In the genomic region with DNA sequence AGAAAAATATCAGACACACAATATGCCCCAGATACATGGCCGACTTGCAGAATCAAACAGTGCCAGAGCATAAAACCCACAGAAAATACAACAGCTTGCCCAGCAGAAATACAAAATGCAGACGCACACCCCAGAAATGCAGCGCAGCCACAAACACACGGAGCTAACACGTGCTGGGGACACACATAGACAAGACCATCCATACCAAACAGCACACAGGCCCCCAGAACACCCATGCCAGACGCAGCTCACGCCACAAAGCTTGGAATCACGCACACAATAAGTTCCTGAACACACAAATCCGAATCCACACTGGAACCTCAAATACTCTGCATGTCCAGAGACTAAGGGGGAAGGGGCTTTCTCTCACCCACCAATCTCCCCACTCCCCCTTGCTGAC, we compare ENCODE assay signal across 8 cellular contexts. TPM values are rescaled to one million over a fixed set of nuclear protein-coding genes. Genes with fewer than 3 reads are reported as not detected.
DNase-seq lines count a peak whose midpoint lies in the region; ATAC-seq, FAIRE-seq and TF ChIP-seq lines count a peak whose summit lies in the region.

No MANE protein-coding gene starts in this region.

- intact Hi-C loops in activated B cell treated with CpG ODN at 0.5 μM for 24 hours (cut with micrococcal nuclease) (loop anchor here (1.0 kb wide), 3 partner anchors 24 to 70 kb away; a partner anchor contains a TSS), testis (cut with DNase I; ENCODE audit: low total_unique reads) (no loop called here)

- TF ChIP-seq POLR2A in testis (IDR thresholded peaks at IDR 0.05) (no peak), H54 (IDR thresholded peaks at IDR 0.05; ENCODE audit: low read depth, low read length) (no peak)

- WGBS in testis, 2 donors = 61 to 87% methylated on average over 6 to 9 of the region's 9 CpGs

- H3K4me3 ChIP-seq in iPS-20b (ENCODE audit: low read length) (peak overlapping the region; percentile 65; the same call in 1 of the 2 replicates), testis (no peak overlapping the region)

- peak overlapping the region; percentile 88 for H3K27ac Mint-ChIP-seq in activated CD8-positive, alpha-beta memory T cell treated with anti-CD3 and anti-CD28 coated beads, Interleukin-2, amount 10 ng/mL, durations not matched to agents 7 days and 5 days
- H3K27ac Mint-ChIP-seq in activated B cell treated with CpG ODN at 0.5 μM for 24 hours = peak overlapping the region; percentile 93

- H3K36me3 ChIP-seq in iPS-20b (ENCODE audit: insufficient read depth, low read depth, low read length) = no peaks in the 10 kb centered on the region
- H3K36me3 ChIP-seq in testis (ENCODE audit: low read depth, missing control alignments) = no peaks in the 10 kb centered on the region

- peaks cover 44% of the 10 kb centered on the region for H3K36me3 Mint-ChIP-seq in activated CD8-positive, alpha-beta memory T cell treated with anti-CD3 and anti-CD28 coated beads, Interleukin-2, amount 10 ng/mL, durations not matched to agents 7 days and 5 days
- H3K36me3 Mint-ChIP-seq in activated B cell treated with CpG ODN at 0.5 μM for 24 hours (ENCODE audit: low read depth) = peaks cover 48% of the 10 kb centered on the region

- no peaks in the 10 kb centered on the region for H3K27me3 Mint-ChIP-seq in activated CD8-positive, alpha-beta memory T cell treated with anti-CD3 and anti-CD28 coated beads, Interleukin-2, amount 10 ng/mL, durations not matched to agents 7 days and 5 days
- H3K27me3 Mint-ChIP-seq in activated B cell treated with CpG ODN at 0.5 μM for 24 hours = no peaks in the 10 kb centered on the region

- DNase-seq in activated CD8-positive, alpha-beta memory T cell treated with anti-CD3 and anti-CD28 coated beads, Interleukin-2, amount 10 ng/mL, durations not matched to agents 7 days and 5 days = peak; percentile 64
- DNase-seq in activated CD8-positive, alpha-beta memory T cell treated with anti-CD3 and anti-CD28 coated beads, Interleukin-2, amount 50 U/mL, for 48 hours = no peak
- no peak for DNase-seq in activated B cell treated with CpG ODN at 0.5 μM for 24 hours
- DNase-seq in testis = no peak
- DNase-seq in NCI-H2081 (lab: John Stamatoyannopoulos, UW) = no peak
- no peak for DNase-seq in H54 (ENCODE audit: insufficient read length, low spot score)

- peak overlapping the region; percentile 65 for H3K4me3 Mint-ChIP-seq in activated CD8-positive, alpha-beta memory T cell treated with anti-CD3 and anti-CD28 coated beads, Interleukin-2, amount 10 ng/mL, durations not matched to agents 7 days and 5 days
- H3K4me3 Mint-ChIP-seq in activated B cell treated with CpG ODN at 0.5 μM for 24 hours = peak overlapping the region; percentile 55

- H3K4me1 Mint-ChIP-seq in activated CD8-positive, alpha-beta memory T cell treated with anti-CD3 and anti-CD28 coated beads, Interleukin-2, amount 10 ng/mL, durations not matched to agents 7 days and 5 days = peaks cover 58% of the 10 kb centered on the region
- H3K4me1 Mint-ChIP-seq in activated B cell treated with CpG ODN at 0.5 μM for 24 hours = peaks cover 73% of the 10 kb centered on the region

- peaks cover 19% of the 10 kb centered on the region; the same call in 1 of the 2 replicates for H3K27me3 ChIP-seq in iPS-20b (ENCODE audit: insufficient read depth, low read length)
- no peaks in the 10 kb centered on the region for H3K27me3 ChIP-seq in testis

- no peak for FAIRE-seq in H54 (lab: Jason Lieb, UNC)

- TF ChIP-seq CTCF in activated B cell treated with CpG ODN at 0.5 μM for 24 hours (IDR thresholded peaks at IDR 0.05) (no peak), testis (IDR thresholded peaks at IDR 0.05) (no peak)

- no peak overlapping the region for H3K27ac ChIP-seq in iPS-20b (ENCODE audit: low read length)
- peak overlapping the region; percentile 18 to 57 for H3K27ac ChIP-seq in testis

- peak; percentile 9 for ATAC-seq in activated CD8-positive, alpha-beta memory T cell treated with anti-CD3 and anti-CD28 coated beads, Interleukin-2, amount 10 ng/mL, durations not matched to agents 7 days and 5 days
- ATAC-seq in activated B cell treated with CpG ODN at 0.5 μM for 24 hours (ENCODE audit: low read depth) = no peak
- no peak for ATAC-seq in GM18861 (IDR thresholded peaks at IDR 0.05; ENCODE audit: unreplicated experiment)

- H3K9me3 Mint-ChIP-seq in activated CD8-positive, alpha-beta memory T cell treated with anti-CD3 and anti-CD28 coated beads, Interleukin-2, amount 10 ng/mL, durations not matched to agents 7 days and 5 days (ENCODE audit: low read depth) = no peaks in the 10 kb centered on the region
- no peaks in the 10 kb centered on the region for H3K9me3 Mint-ChIP-seq in activated B cell treated with CpG ODN at 0.5 μM for 24 hours

- H3K4me1 ChIP-seq in iPS-20b (ENCODE audit: insufficient read depth, low read length) = peaks cover 32% of the 10 kb centered on the region
- H3K4me1 ChIP-seq in testis = peaks cover 44% of the 10 kb centered on the region

- CTCF ChIA-PET in activated CD8-positive, alpha-beta memory T cell treated with anti-CD3 and anti-CD28 coated beads, Interleukin-2, amount 10 ng/mL, durations not matched to agents 7 days and 5 days (lab: Charles Lee) = interaction anchor here (0.6 to 4.1 kb wide), 11 partner anchors 10 to 1022 kb away, joined by 3 to 37 read pairs (median 7); a partner anchor contains a TSS
- CTCF ChIA-PET in activated B cell treated with CpG ODN at 0.5 μM for 24 hours (lab: Charles Lee) = interaction anchor here (1.2 to 2.2 kb wide), 3 partner anchors 18 to 25 kb away, joined by 4 to 18 read pairs (median 4); a partner anchor contains a TSS

- H3K9me3 ChIP-seq in iPS-20b (ENCODE audit: insufficient read depth, low read depth, low read length) (no peaks in the 10 kb centered on the region), testis (no peaks in the 10 kb centered on the region)

- POLR2A ChIA-PET in activated B cell treated with CpG ODN at 0.5 μM for 24 hours (lab: Charles Lee) = interaction anchor here (0.6 to 6.2 kb wide), 14 partner anchors 18 to 550 kb away, joined by 3 to 119 read pairs (median 6); a partner anchor contains a TSS

- peak overlapping the region; percentile 66; the same call in 1 of the 2 replicates for H3K9ac ChIP-seq in iPS-20b (ENCODE audit: low read depth, low read length)

RNA-seq across cellular contexts. Expression of a gene that starts 17.1 kb away (rescaled TPM):
- 10 to 100 TPM; 42.9 to 43.5 TPM for total RNA-seq in activated CD8-positive, alpha-beta memory T cell treated with anti-CD3 and anti-CD28 coated beads, Interleukin-2, amount 10 ng/mL, durations not matched to agents 7 days and 5 days
- 61.7 and 65.3 TPM in 2 replicates for total RNA-seq in activated B cell treated with CpG ODN at 0.5 μM for 24 hours
- 10 to 100 TPM; 36.2 to 40.2 TPM for total RNA-seq in testis
- 57.8 TPM for polyA plus RNA-seq in testis (ENCODE audit: insufficient read depth, low read depth, low replicate concordance)

RNA-seq across cellular contexts. Expression of a gene that starts 26.6 kb away (rescaled TPM):
- 100 to 1,000 TPM; 171 to 179 TPM for total RNA-seq in activated CD8-positive, alpha-beta memory T cell treated with anti-CD3 and anti-CD28 coated beads, Interleukin-2, amount 10 ng/mL, durations not matched to agents 7 days and 5 days
- total RNA-seq in activated B cell treated with CpG ODN at 0.5 μM for 24 hours (80.7 and 88.5 TPM in 2 replicates), testis (10 to 100 TPM; 12.7 to 17.0 TPM)
- 19.8 TPM for polyA plus RNA-seq in testis (ENCODE audit: insufficient read depth, low read depth, low replicate concordance)

RNA-seq across cellular contexts. Expression of a gene that starts 36.9 kb away (rescaled TPM):
- total RNA-seq in activated CD8-positive, alpha-beta memory T cell treated with anti-CD3 and anti-CD28 coated beads, Interleukin-2, amount 10 ng/mL, durations not matched to agents 7 days and 5 days = 1 to 10 TPM; 8.2 to 9.3 TPM
- 11.7 and 14.2 TPM in 2 replicates for total RNA-seq in activated B cell treated with CpG ODN at 0.5 μM for 24 hours
- total RNA-seq in testis = 10 to 100 TPM in 1 of 2 donors, 1 to 10 TPM in 1; 6.7 to 13.5 TPM
- polyA plus RNA-seq in testis (ENCODE audit: insufficient read depth, low read depth, low replicate concordance) = 14.6 TPM

RNA-seq across cellular contexts. Expression of a gene that starts 49.3 kb away (rescaled TPM):
- 1 to 10 TPM; 4.8 to 6.0 TPM for total RNA-seq in activated CD8-positive, alpha-beta memory T cell treated with anti-CD3 and anti-CD28 coated beads, Interleukin-2, amount 10 ng/mL, durations not matched to agents 7 days and 5 days
- total RNA-seq in activated B cell treated with CpG ODN at 0.5 μM for 24 hours (3.7 and 4.6 TPM in 2 replicates), testis (10 to 100 TPM; 17.0 to 32.9 TPM)
- 33.2 TPM for polyA plus RNA-seq in testis (ENCODE audit: insufficient read depth, low read depth, low replicate concordance)
